Comparison of ENCODE assay signal across 8 cellular contexts in the genomic region with DNA sequence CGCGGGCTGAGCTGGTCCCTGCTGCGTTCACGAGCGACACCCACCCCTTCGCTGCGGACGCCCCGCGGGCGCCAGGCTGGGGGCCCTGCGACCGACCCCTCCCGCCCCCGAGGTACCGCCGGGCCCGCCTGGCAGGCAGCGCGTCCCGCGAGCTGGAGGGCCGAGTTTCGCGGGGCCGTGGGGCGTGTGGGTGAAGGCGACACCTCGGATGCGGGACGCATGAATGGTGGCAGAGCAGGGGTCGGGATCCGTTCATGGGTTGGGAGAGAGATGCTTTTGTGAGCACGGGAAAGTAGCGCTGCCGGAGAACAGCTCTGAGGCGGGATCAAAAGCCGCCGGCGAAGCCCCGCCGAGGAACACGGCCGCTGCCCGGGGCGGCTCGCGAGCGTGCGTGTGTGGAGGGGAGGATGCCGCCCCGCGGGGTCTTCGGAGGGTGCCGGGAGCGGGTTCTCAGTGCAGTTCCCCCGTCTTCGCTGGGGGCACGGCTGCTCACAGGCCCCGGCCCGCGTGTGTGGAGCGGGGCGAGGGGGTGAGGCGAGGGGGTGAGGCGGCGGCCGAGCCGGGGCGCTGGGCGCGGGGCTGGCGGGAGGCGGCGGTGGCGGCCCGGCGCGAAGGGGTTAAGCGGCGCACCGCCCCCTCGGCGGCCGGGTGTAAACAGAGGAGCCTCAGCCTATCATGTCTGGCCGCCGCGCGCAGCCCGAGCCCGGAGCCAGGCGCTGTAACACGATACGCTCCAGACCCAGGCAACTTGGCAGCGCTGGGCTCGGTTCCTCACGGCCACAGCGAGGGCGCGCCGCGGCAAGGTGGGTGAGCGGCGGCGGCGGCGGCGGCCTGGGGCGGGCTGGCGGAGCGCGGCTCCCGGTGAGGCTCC.
DNase-seq lines count a peak whose midpoint lies in the region; ATAC-seq and TF ChIP-seq lines count a peak whose summit lies in the region.

No MANE protein-coding gene starts in this region.

- H3K27ac ChIP-seq in Peyer's patch, result peak overlapping the region in 2 of 4 donors; percentile 42 to 59
- no peak overlapping the region for H3K27ac ChIP-seq in osteoblast (ENCODE audit: low read depth, low read length)
- no peak overlapping the region for H3K27ac ChIP-seq in upper lobe of right lung

- peak overlapping the region; percentile 32 to 62 (median 50) for H3K4me3 ChIP-seq in Peyer's patch
- peak overlapping the region; percentile 82 for H3K4me3 ChIP-seq in osteoblast (ENCODE audit: insufficient read depth, low read length)
- H3K4me3 ChIP-seq in upper lobe of right lung, result peak overlapping the region; percentile 47

- H3K4me2 ChIP-seq in osteoblast (ENCODE audit: insufficient read depth, low read length), result peak overlapping the region; percentile 88

- DNase-seq in COLO668 (lab: John Stamatoyannopoulos, UW; ENCODE audit: unreplicated experiment) (peak; percentile 95), HS-27A (ENCODE audit: low read depth) (peak; percentile 35), Peyer's patch (peak; percentile 28 to 81 (median 77)), amniotic epithelial cell (ENCODE audit: low read depth) (peak; percentile 90), cardiac septum (ENCODE audit: low spot score) (peak; percentile 89), osteoblast (ENCODE audit: insufficient read length, low spot score, missing footprints) (peak; percentile 100), upper lobe of right lung (peak; percentile 89)

- intact Hi-C loops in cardiac septum (cut with DNase I) (no loop called here), upper lobe of right lung (cut with DNase I) (no loop called here)

- H3K27me3 ChIP-seq in Peyer's patch (peaks cover 0 to 10% of the 10 kb centered on the region in 2 donors), osteoblast (ENCODE audit: insufficient read depth, low read length) (peaks cover 12% of the 10 kb centered on the region), upper lobe of right lung (peaks cover 66% of the 10 kb centered on the region)

- H3K9me3 ChIP-seq in Peyer's patch (no peaks in the 10 kb centered on the region), osteoblast (ENCODE audit: low read depth, low read length) (no peaks in the 10 kb centered on the region), upper lobe of right lung (no peaks in the 10 kb centered on the region)

- H3K4me1 ChIP-seq in Peyer's patch (peaks cover 0 to 10% (median 4%) of the 10 kb centered on the region in 4 donors), osteoblast (ENCODE audit: insufficient read depth, low read length) (peaks cover 9% of the 10 kb centered on the region), upper lobe of right lung (peaks cover 5% of the 10 kb centered on the region)

- no peaks in the 10 kb centered on the region for H3K36me3 ChIP-seq in Peyer's patch
- H3K36me3 ChIP-seq in osteoblast (ENCODE audit: insufficient read depth, low read length), result no peaks in the 10 kb centered on the region
- no peaks in the 10 kb centered on the region for H3K36me3 ChIP-seq in upper lobe of right lung

- H3K79me2 ChIP-seq in osteoblast (ENCODE audit: insufficient read depth, low read length), result no peaks in the 10 kb centered on the region

- TF ChIP-seq POLR2A in Peyer's patch (IDR thresholded peaks at IDR 0.05), result no peak

- TF ChIP-seq CTCF in Peyer's patch (IDR thresholded peaks at IDR 0.05) (no peak), osteoblast (IDR thresholded peaks at IDR 0.05; ENCODE audit: extremely low read depth, low read depth, low read length) (no peak), upper lobe of right lung (IDR thresholded peaks at IDR 0.05) (no peak)

- ATAC-seq in GM21381 (IDR thresholded peaks at IDR 0.05; ENCODE audit: unreplicated experiment) (peak; percentile 89), upper lobe of right lung (peak; percentile 96)

- H4K20me1 ChIP-seq in osteoblast (ENCODE audit: insufficient read depth, low read length), result no peaks in the 10 kb centered on the region

- peak overlapping the region; percentile 90 for H2AFZ ChIP-seq in osteoblast (ENCODE audit: low read length)

Comparison
In these comparisons a context has a peak if more than half of its experiments do, and no peak if none do; other contexts are left out.
1. DNase-seq: peak in every context shown above with its lines; median percentile 100 in osteoblast; 95 in COLO668; 90 in amniotic epithelial cell; 89 in cardiac septum; 89 in upper lobe of right lung; 77 in Peyer's patch; 35 in HS-27A.